ENCODE assay signal across 8 cellular contexts in the genomic region with DNA sequence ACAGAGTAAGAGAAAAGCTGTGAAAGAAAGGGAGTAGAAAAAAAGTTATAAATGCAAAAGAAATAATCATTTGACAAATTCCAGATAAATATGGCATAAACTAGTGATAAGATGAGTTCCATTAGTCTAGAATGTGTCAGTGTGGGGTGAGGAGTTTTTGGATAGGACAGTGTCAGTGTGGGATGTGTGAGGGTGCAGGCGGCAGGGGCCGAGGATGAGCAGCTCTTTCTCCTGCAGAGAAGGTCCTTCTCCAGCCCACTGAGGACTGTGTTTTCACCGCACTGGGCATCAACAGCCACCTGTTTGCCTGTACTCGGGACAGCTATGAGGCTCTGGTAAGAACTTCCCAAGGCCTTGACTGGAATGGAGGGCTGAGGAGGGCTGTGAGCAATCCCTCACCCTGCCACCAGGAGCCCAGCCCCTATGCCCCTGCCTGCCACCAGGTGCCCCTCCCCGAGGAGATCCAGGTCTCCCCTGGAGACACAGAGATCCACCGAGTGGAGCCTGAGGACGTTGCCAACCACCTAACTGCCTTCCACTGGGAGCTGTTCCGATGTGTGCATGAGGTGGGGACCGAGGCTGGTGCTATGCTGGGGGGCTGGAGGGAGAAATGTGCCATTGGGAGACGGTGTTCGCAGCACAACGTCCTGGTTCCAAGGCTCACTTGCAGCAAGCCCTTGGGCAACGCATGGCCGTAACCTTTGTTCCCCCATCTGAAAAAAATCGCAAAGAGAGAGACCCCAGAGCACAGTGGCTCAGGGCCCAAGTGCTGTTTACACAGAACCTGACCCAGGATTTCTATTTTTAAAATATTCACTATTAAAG. TPM values are rescaled to one million over a fixed set of nuclear protein-coding genes. Genes with fewer than 3 reads are reported as not detected.
DNase-seq lines count a peak whose midpoint lies in the region; ATAC-seq and TF ChIP-seq lines count a peak whose summit lies in the region.

No MANE protein-coding gene starts in this region.

- ATAC-seq in DND-41 (ENCODE audit: insufficient read depth, low read depth) (0 out of 3 replicates have a peak, but pooled peaks have one; percentile 37), HG02759 (IDR thresholded peaks at IDR 0.05; ENCODE audit: unreplicated experiment) (no peak), GM18868 (IDR thresholded peaks at IDR 0.05; ENCODE audit: unreplicated experiment) (no peak)

- no peak overlapping the region for H3K27ac Mint-ChIP-seq in activated T-helper 2 cell treated with anti-CD3 and anti-CD28 coated beads, Interferon-gamma antibody, Interleukin-2, Interleukin-4, amounts not matched to agents 10 μg/mL and 5 μg/mL and 100 μg/mL, durations not matched to agents 14 hours and 24 hours and 36 hours

- no peaks in the 10 kb centered on the region for H3K79me2 ChIP-seq in DND-41 (ENCODE audit: insufficient read depth, low read length)

- H3K27me3 Mint-ChIP-seq in activated T-helper 2 cell treated with anti-CD3 and anti-CD28 coated beads, Interferon-gamma antibody, Interleukin-2, Interleukin-4, amounts not matched to agents 10 μg/mL and 5 μg/mL and 100 μg/mL, durations not matched to agents 14 hours and 24 hours and 36 hours (ENCODE audit: low read depth), result no peaks in the 10 kb centered on the region

- H4K20me1 ChIP-seq in DND-41 (ENCODE audit: insufficient read depth, low read length), result no peaks in the 10 kb centered on the region

- H3K4me3 ChIP-seq in DND-41 (ENCODE audit: low read depth in 1 of 2, low read length in 2 of 2) (no peak overlapping the region), tibial nerve (peak overlapping the region in 1 of 4 donors; percentile 67)

- 61 to 62% methylated on average over 11 to 15 of the region's 15 CpGs for WGBS in tibial nerve, 2 donors

- H3K36me3 Mint-ChIP-seq in activated T-helper 2 cell treated with anti-CD3 and anti-CD28 coated beads, Interferon-gamma antibody, Interleukin-2, Interleukin-4, amounts not matched to agents 10 μg/mL and 5 μg/mL and 100 μg/mL, durations not matched to agents 14 hours and 24 hours and 36 hours (ENCODE audit: low read depth), result no peaks in the 10 kb centered on the region

- peaks cover 17% of the 10 kb centered on the region for H3K4me1 ChIP-seq in DND-41 (ENCODE audit: insufficient read depth, low read length)
- peaks cover 0 to 25% (median 7%) of the 10 kb centered on the region in 4 donors for H3K4me1 ChIP-seq in tibial nerve

- peak; percentile 21 for TF ChIP-seq CTCF in DND-41 (IDR thresholded peaks at IDR 0.05; ENCODE audit: borderline replicate concordance, extremely low read depth, low read length, poor library complexity, severe bottlenecking)
- peak in 2 of 5 experiments; percentile 23 to 41 for TF ChIP-seq CTCF in tibial nerve (IDR thresholded peaks at IDR 0.05)

- H3K36me3 ChIP-seq in DND-41 (ENCODE audit: insufficient read depth, low read length) (no peaks in the 10 kb centered on the region), tibial nerve (peaks cover 0 to 35% (median 0%) of the 10 kb centered on the region in 3 donors)

- no peak overlapping the region for H3K4me2 ChIP-seq in DND-41 (ENCODE audit: insufficient read depth, low read length)

- TF ChIP-seq POLR2A in tibial nerve (IDR thresholded peaks at IDR 0.05), result no peak

- intact Hi-C loops in activated T-helper 2 cell treated with anti-CD3 and anti-CD28 coated beads, Interferon-gamma antibody, Interleukin-2, Interleukin-4, amounts not matched to agents 10 μg/mL and 5 μg/mL and 100 μg/mL, durations not matched to agents 14 hours and 24 hours and 36 hours (cut with micrococcal nuclease), result loop anchor here (1.0 kb wide), 1 partner anchor 28 kb away; no protein-coding TSS in a partner anchor

- no peak overlapping the region for H3K27ac ChIP-seq in DND-41 (ENCODE audit: low read length)
- peak overlapping the region in 3 of 4 donors; percentile 58 to 88 (median 82) for H3K27ac ChIP-seq in tibial nerve

- H3K9me3 ChIP-seq in DND-41 (ENCODE audit: insufficient read depth, low read length, severe bottlenecking), result no peaks in the 10 kb centered on the region
- H3K9me3 ChIP-seq in tibial nerve, result no peaks in the 10 kb centered on the region

- H3K9ac ChIP-seq in DND-41 (ENCODE audit: low read depth, low read length), result no peak overlapping the region

- DNase-seq in DND-41, result no peak
- peak; percentile 70 for DNase-seq in NCI-H1436 (lab: John Stamatoyannopoulos, UW)
- DNase-seq in activated T-helper 2 cell treated with anti-CD3 and anti-CD28 coated beads, Interferon-gamma antibody, Interleukin-2, Interleukin-4, amounts not matched to agents 10 μg/mL and 5 μg/mL and 100 μg/mL, durations not matched to agents 14 hours and 24 hours and 36 hours (ENCODE audit: low spot score), result no peak
- DNase-seq in iPS-NIHi11 (ENCODE audit: low spot score), result peak; percentile 80
- no peak for DNase-seq in tibial nerve (ENCODE audit: low spot score in 2 of 2)
- no peak for DNase-seq in dedifferentiated amniotic fluid mesenchymal stem cell (ENCODE audit: extremely low spot score)

- TF ChIP-seq EP300 in tibial nerve (IDR thresholded peaks at IDR 0.05), result no peak

- H3K4me3 Mint-ChIP-seq in activated T-helper 2 cell treated with anti-CD3 and anti-CD28 coated beads, Interferon-gamma antibody, Interleukin-2, Interleukin-4, amounts not matched to agents 10 μg/mL and 5 μg/mL and 100 μg/mL, durations not matched to agents 14 hours and 24 hours and 36 hours (ENCODE audit: low read depth), result peak overlapping the region; percentile 67

- H3K9me3 Mint-ChIP-seq in activated T-helper 2 cell treated with anti-CD3 and anti-CD28 coated beads, Interferon-gamma antibody, Interleukin-2, Interleukin-4, amounts not matched to agents 10 μg/mL and 5 μg/mL and 100 μg/mL, durations not matched to agents 14 hours and 24 hours and 36 hours, result no peaks in the 10 kb centered on the region

- peaks cover 14% of the 10 kb centered on the region for H3K4me1 Mint-ChIP-seq in activated T-helper 2 cell treated with anti-CD3 and anti-CD28 coated beads, Interferon-gamma antibody, Interleukin-2, Interleukin-4, amounts not matched to agents 10 μg/mL and 5 μg/mL and 100 μg/mL, durations not matched to agents 14 hours and 24 hours and 36 hours (ENCODE audit: low read depth)

- no peak overlapping the region for H2AFZ ChIP-seq in DND-41 (ENCODE audit: low read depth, low read length)

- H3K27me3 ChIP-seq in DND-41 (ENCODE audit: insufficient read depth, low read length, poor library complexity) (no peaks in the 10 kb centered on the region), tibial nerve (no peaks in the 10 kb centered on the region)

RNA-seq across cellular contexts. Expression of a gene that starts 13.1 kb away (rescaled TPM):
- total RNA-seq in activated T-helper 2 cell treated with anti-CD3 and anti-CD28 coated beads, Interferon-gamma antibody, Interleukin-2, Interleukin-4, amounts not matched to agents 10 μg/mL and 5 μg/mL and 100 μg/mL, durations not matched to agents 14 hours and 24 hours and 36 hours, result 11.6 and 12.3 TPM in 2 replicates
- 10 to 100 TPM in 1 of 4 donors, 1 to 10 TPM in 3; 4.8 to 30.0 (median 6.9) TPM for total RNA-seq in tibial nerve

RNA-seq across cellular contexts. Expression of a gene that starts 28.7 kb away (rescaled TPM):
- 26.9 and 27.2 TPM in 2 replicates for total RNA-seq in activated T-helper 2 cell treated with anti-CD3 and anti-CD28 coated beads, Interferon-gamma antibody, Interleukin-2, Interleukin-4, amounts not matched to agents 10 μg/mL and 5 μg/mL and 100 μg/mL, durations not matched to agents 14 hours and 24 hours and 36 hours
- 10 to 100 TPM in 2 of 4 donors, 1 to 10 TPM in 2; 7.7 to 11.1 (median 9.5) TPM for total RNA-seq in tibial nerve

RNA-seq across cellular contexts. Expression of a gene that starts 50.1 kb away (rescaled TPM):
- 118 and 120 TPM in 2 replicates for total RNA-seq in activated T-helper 2 cell treated with anti-CD3 and anti-CD28 coated beads, Interferon-gamma antibody, Interleukin-2, Interleukin-4, amounts not matched to agents 10 μg/mL and 5 μg/mL and 100 μg/mL, durations not matched to agents 14 hours and 24 hours and 36 hours
- 100 to 1,000 TPM in 1 of 4 donors, 10 to 100 TPM in 3; 85.2 to 122 (median 93.4) TPM for total RNA-seq in tibial nerve

Comparison
In these comparisons a context has a peak if more than half of its experiments do, and no peak if none do; other contexts are left out.
1. DNase-seq: peak in NCI-H1436 (single experiment) and iPS-NIHi11 (single experiment); none in DND-41 (single experiment), activated T-helper 2 cell treated with anti-CD3 and anti-CD28 coated beads, Interferon-gamma antibody, Interleukin-2, Interleukin-4, amounts not matched to agents 10 μg/mL and 5 μg/mL and 100 μg/mL, durations not matched to agents 14 hours and 24 hours and 36 hours (single experiment), tibial nerve (0 of 2) and dedifferentiated amniotic fluid mesenchymal stem cell (single experiment).